Comparison of ENCODE assay signal across 8 cellular contexts in genomic region chr13:49997935-49998334, GRCh38. TPM values are rescaled to one million over a fixed set of nuclear protein-coding genes. Genes with fewer than 3 reads are reported as not detected.
DNase-seq lines count a peak whose midpoint lies in the region; ATAC-seq and TF ChIP-seq lines count a peak whose summit lies in the region.

No MANE protein-coding gene starts in this region.

- H3K36me3 Mint-ChIP-seq in CD8-positive, alpha-beta memory T cell: peaks cover 0 to 47% (median 4%) of the 10 kb centered on the region in 3 donors

- DNase-seq in CD8-positive, alpha-beta memory T cell: no peak
- DNase-seq in NAMALWA (ENCODE audit: low spot score) (peak; percentile 20), dermis blood vessel endothelial cell (peak; percentile 8), cortex of kidney (lab: John Stamatoyannopoulos, UW) (no peak), activated gamma-delta T cell treated with Interleukin-2 at 50 U/mL for 16 hours (no peak), GM10266 (ENCODE audit: extremely low spot score) (no peak)

- H2AFZ ChIP-seq in neural cell (ENCODE audit: low read depth, low read length): peak overlapping the region; percentile 99

- peak overlapping the region; percentile 16 to 96 (median 88) for H3K4me3 Mint-ChIP-seq in CD8-positive, alpha-beta memory T cell

- peaks cover 7% of the 10 kb centered on the region for H3K36me3 ChIP-seq in CD8-positive, alpha-beta memory T cell (ENCODE audit: insufficient read depth, low read length)
- peaks cover 7% of the 10 kb centered on the region for H3K36me3 ChIP-seq in neural cell (ENCODE audit: insufficient read depth, low read length)

- peak overlapping the region; percentile 92 for H3K4me3 ChIP-seq in CD8-positive, alpha-beta memory T cell (ENCODE audit: low read length)
- peak overlapping the region; percentile 99 for H3K4me3 ChIP-seq in neural cell (ENCODE audit: low read length)

- peak overlapping the region; percentile 88 for H3K27ac ChIP-seq in CD8-positive, alpha-beta memory T cell (ENCODE audit: low read depth, low read length)
- peak overlapping the region; percentile 92 for H3K27ac ChIP-seq in neural cell (ENCODE audit: low read length)

- no peaks in the 10 kb centered on the region for H3K9me3 ChIP-seq in CD8-positive, alpha-beta memory T cell (ENCODE audit: low read length)
- H3K9me3 ChIP-seq in neural cell (ENCODE audit: low read length): no peaks in the 10 kb centered on the region

- peaks cover 43% of the 10 kb centered on the region for H3K4me1 ChIP-seq in CD8-positive, alpha-beta memory T cell (ENCODE audit: insufficient read depth, low read length)

- TF ChIP-seq RAD21 in neural cell (conservative IDR thresholded peaks at IDR 0.05): no peak

- peak overlapping the region; percentile 99 for H3K9ac ChIP-seq in neural cell (ENCODE audit: low read length)

- no peaks in the 10 kb centered on the region for H3F3A ChIP-seq in neural cell (ENCODE audit: insufficient read depth, low read length, poor library complexity, severe bottlenecking)

- TF ChIP-seq CTCF in neural cell (IDR thresholded peaks at IDR 0.05; ENCODE audit: poor library complexity, severe bottlenecking) (no peak), GM10266 (IDR thresholded peaks at IDR 0.05; ENCODE audit: control insufficient read depth, insufficient read depth, low read depth, missing control alignments) (no peak)

- no peaks in the 10 kb centered on the region for H4K20me1 ChIP-seq in neural cell (ENCODE audit: insufficient read depth)

- peak overlapping the region; percentile 99 for H3K4me2 ChIP-seq in neural cell (ENCODE audit: low read length)

- peaks cover 44% of the 10 kb centered on the region for H3K79me2 ChIP-seq in neural cell (replicated peaks; ENCODE audit: insufficient read depth, low read length)

- no peak for TF ChIP-seq EP300 in neural cell (conservative IDR thresholded peaks at IDR 0.05; ENCODE audit: poor library complexity, severe bottlenecking)

- ATAC-seq in GM21786 (IDR thresholded peaks at IDR 0.05; ENCODE audit: unreplicated experiment): no peak

- H3K27me3 Mint-ChIP-seq in CD8-positive, alpha-beta memory T cell: peaks cover 0 to 2% of the 10 kb centered on the region in 2 donors

- POLR2A ChIA-PET in CD8-positive, alpha-beta memory T cell (lab: Charles Lee): interaction anchor here (0.5 to 3.5 kb wide), 18 partner anchors 8 to 1456 kb away, joined by 3 to 62 read pairs (median 6); partner anchors contain the start of genes KPNA3, RNASEH2B and SPRYD7

- H3K27me3 ChIP-seq in CD8-positive, alpha-beta memory T cell (ENCODE audit: insufficient read depth, low read length, poor library complexity, severe bottlenecking): no peaks in the 10 kb centered on the region
- H3K27me3 ChIP-seq in neural cell (ENCODE audit: insufficient read depth, low read depth, low read length): no peaks in the 10 kb centered on the region

- H3K9me3 Mint-ChIP-seq in CD8-positive, alpha-beta memory T cell: no peaks in the 10 kb centered on the region

- CTCF ChIA-PET in CD8-positive, alpha-beta memory T cell (lab: Charles Lee): interaction anchor here (0.6 to 3.4 kb wide), 40 partner anchors 9 to 1071 kb away, joined by 3 to 50 read pairs (median 4); partner anchors contain the start of genes KCNRG and SPRYD7

- H3K27ac Mint-ChIP-seq in CD8-positive, alpha-beta memory T cell: peak overlapping the region; percentile 6 to 96 (median 75)

- peaks cover 44 to 65% (median 63%) of the 10 kb centered on the region in 3 donors for H3K4me1 Mint-ChIP-seq in CD8-positive, alpha-beta memory T cell

- H3K9me2 ChIP-seq in neural cell (ENCODE audit: insufficient read depth, low read length): no peaks in the 10 kb centered on the region

TF ChIP-seq in neural cell, 6 proteins besides CTCF, POLR2A, EP300 and RAD21:
- no peak for TF ChIP-seq POLR2AphosphoS5 (IDR thresholded peaks at IDR 0.05)
- no peak for TF ChIP-seq EZH2 (IDR thresholded peaks at IDR 0.05; ENCODE audit: borderline replicate concordance, insufficient read depth, low read length, poor library complexity, severe bottlenecking)
- TF ChIP-seq TAF1 (IDR thresholded peaks at IDR 0.05; ENCODE audit: low read depth): no peak
- no peak for TF ChIP-seq SMC3 (conservative IDR thresholded peaks at IDR 0.05; ENCODE audit: poor library complexity)
- no peak for TF ChIP-seq MXI1 (conservative IDR thresholded peaks at IDR 0.05; ENCODE audit: poor library complexity, severe bottlenecking)
- TF ChIP-seq REST (IDR thresholded peaks at IDR 0.05; ENCODE audit: borderline replicate concordance): no peak

RNA-seq across cellular contexts. Expression of gene TRIM13, which starts 1.1 kb away (rescaled TPM):
- 10 to 100 TPM; 16.5 to 17.1 TPM for total RNA-seq in CD8-positive, alpha-beta memory T cell
- 13.2 TPM for polyA plus RNA-seq in CD8-positive, alpha-beta memory T cell
- total RNA-seq in dermis blood vessel endothelial cell: 26.8 and 53.6 TPM in 2 replicates
- polyA plus RNA-seq in neural cell: 52.8 and 59.2 TPM in 2 replicates
- polyA minus RNA-seq in neural cell: 125 and 143 TPM in 2 replicates

RNA-seq across cellular contexts. Expression of gene KCNRG, which starts 17.3 kb away (rescaled TPM):
- under 1 TPM; 0.22 to 0.42 TPM for total RNA-seq in CD8-positive, alpha-beta memory T cell
- 0.44 TPM for polyA plus RNA-seq in CD8-positive, alpha-beta memory T cell
- 4.0 and 12.4 TPM in 2 replicates for total RNA-seq in dermis blood vessel endothelial cell
- polyA plus RNA-seq in neural cell: 3.3 and 6.7 TPM in 2 replicates
- 18.6 and 21.2 TPM in 2 replicates for polyA minus RNA-seq in neural cell

Comparison
In these comparisons a context has a peak if more than half of its experiments do, and no peak if none do; other contexts are left out.
1. DNase-seq: peak in NAMALWA (single experiment) and dermis blood vessel endothelial cell (single experiment); none in CD8-positive, alpha-beta memory T cell (0 of 5), cortex of kidney (single experiment), activated gamma-delta T cell treated with Interleukin-2 at 50 U/mL for 16 hours (single experiment) and GM10266 (single experiment).